ENCODE assay signal across 1 cellular context in the genomic region with DNA sequence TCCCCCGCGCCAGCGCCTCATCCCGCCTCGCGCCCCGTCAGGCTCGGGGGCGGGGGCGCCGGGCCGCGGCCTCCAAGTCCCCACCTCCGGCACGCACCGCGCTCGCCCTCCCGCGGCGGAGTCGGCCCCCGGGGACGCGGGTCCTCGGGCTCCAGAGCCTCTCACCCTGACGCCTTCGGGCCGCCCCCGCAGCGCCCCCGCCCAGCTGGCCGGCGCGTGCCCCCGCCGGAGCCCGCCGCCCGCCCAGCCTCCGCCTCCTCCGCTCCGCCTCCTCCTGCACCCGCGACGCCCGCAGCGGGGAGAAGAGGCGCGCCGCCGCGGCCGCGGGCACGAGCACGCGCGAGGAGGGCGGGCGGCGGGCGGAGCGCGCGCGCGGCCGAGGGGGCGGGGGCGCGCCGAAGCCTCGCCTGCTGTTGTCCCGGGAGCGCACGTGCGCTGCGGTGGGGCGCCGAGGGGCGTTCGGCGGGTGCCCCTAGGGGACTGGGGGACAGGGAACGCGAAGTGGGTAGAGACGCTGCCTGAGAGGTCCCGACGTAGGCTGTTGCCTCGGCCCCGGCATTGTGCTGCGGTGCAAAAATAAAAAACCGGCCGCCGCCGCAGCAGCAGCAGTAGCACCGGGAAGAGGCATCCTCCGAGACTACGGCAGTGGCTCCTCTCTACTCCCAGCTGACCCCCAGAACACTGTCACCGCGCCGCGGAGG.
A peak's percentile ranks its signal among the peaks of the same experiment; 100 is the strongest.
TF ChIP-seq lines count a peak whose summit lies in the region.

No MANE protein-coding gene starts in this region.

TF ChIP-seq in HepG2, 621 proteins besides CTCF, POLR2A, EP300 and RAD21 (continued from another document and continues in another):
- TF ChIP-seq ZNF607 (CRISPR knock-in tag; IDR thresholded peaks at IDR 0.05; ENCODE audit: borderline replicate concordance): no peak
- no peak for TF ChIP-seq MIER2 (CRISPR knock-in tag; IDR thresholded peaks at IDR 0.05)
- TF ChIP-seq, protein P1, sequence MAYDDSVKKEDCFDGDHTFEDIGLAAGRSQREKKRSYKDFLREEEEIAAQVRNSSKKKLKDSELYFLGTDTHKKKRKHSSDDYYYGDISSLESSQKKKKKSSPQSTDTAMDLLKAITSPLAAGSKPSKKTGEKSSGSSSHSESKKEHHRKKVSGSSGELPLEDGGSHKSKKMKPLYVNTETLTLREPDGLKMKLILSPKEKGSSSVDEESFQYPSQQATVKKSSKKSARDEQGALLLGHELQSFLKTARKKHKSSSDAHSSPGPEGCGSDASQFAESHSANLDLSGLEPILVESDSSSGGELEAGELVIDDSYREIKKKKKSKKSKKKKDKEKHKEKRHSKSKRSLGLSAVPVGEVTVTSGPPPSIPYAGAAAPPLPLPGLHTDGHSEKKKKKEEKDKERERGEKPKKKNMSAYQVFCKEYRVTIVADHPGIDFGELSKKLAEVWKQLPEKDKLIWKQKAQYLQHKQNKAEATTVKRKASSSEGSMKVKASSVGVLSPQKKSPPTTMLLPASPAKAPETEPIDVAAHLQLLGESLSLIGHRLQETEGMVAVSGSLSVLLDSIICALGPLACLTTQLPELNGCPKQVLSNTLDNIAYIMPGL (CRISPR knock-in tag; IDR thresholded peaks at IDR 0.05; ENCODE audit: borderline replicate concordance in 1 of 2, low read depth in 1 of 2): peak in 1 of 2 experiments; percentile 47; a peak in 1 of 4 replicates
- peak; percentile 64 for TF ChIP-seq POLR2AphosphoS5 (IDR thresholded peaks at IDR 0.05; ENCODE audit: low read depth, low read length)
- TF ChIP-seq, protein P2, sequence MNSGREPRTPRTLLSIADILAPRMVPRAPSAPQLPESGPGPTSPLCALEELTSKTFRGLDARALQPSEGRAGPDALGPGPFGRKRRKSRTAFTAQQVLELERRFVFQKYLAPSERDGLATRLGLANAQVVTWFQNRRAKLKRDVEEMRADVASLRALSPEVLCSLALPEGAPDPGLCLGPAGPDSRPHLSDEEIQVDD (CRISPR knock-in tag; IDR thresholded peaks at IDR 0.05; ENCODE audit: borderline replicate concordance): peak; percentile 64; the same call in 1 of the 2 replicates
- TF ChIP-seq AGO2 (optimal IDR thresholded peaks at IDR 0.05; ENCODE audit: low read depth, low read length): peak; percentile 31
- TF ChIP-seq REL (CRISPR knock-in tag; conservative IDR thresholded peaks at IDR 0.05): no peak
- no peak for TF ChIP-seq YEATS2 (CRISPR knock-in tag; IDR thresholded peaks at IDR 0.05; ENCODE audit: borderline replicate concordance)
- TF ChIP-seq ZBTB42 (CRISPR knock-in tag; IDR thresholded peaks at IDR 0.05): no peak
- TF ChIP-seq, protein P3, sequence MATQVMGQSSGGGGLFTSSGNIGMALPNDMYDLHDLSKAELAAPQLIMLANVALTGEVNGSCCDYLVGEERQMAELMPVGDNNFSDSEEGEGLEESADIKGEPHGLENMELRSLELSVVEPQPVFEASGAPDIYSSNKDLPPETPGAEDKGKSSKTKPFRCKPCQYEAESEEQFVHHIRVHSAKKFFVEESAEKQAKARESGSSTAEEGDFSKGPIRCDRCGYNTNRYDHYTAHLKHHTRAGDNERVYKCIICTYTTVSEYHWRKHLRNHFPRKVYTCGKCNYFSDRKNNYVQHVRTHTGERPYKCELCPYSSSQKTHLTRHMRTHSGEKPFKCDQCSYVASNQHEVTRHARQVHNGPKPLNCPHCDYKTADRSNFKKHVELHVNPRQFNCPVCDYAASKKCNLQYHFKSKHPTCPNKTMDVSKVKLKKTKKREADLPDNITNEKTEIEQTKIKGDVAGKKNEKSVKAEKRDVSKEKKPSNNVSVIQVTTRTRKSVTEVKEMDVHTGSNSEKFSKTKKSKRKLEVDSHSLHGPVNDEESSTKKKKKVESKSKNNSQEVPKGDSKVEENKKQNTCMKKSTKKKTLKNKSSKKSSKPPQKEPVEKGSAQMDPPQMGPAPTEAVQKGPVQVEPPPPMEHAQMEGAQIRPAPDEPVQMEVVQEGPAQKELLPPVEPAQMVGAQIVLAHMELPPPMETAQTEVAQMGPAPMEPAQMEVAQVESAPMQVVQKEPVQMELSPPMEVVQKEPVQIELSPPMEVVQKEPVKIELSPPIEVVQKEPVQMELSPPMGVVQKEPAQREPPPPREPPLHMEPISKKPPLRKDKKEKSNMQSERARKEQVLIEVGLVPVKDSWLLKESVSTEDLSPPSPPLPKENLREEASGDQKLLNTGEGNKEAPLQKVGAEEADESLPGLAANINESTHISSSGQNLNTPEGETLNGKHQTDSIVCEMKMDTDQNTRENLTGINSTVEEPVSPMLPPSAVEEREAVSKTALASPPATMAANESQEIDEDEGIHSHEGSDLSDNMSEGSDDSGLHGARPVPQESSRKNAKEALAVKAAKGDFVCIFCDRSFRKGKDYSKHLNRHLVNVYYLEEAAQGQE (IDR thresholded peaks at IDR 0.05; ENCODE audit: borderline replicate concordance in 1 of 2, low read depth in 1 of 2, low read length in 2 of 2): no peak; a peak in 1 of 4 replicates
- TF ChIP-seq PHF5A (CRISPR knock-in tag; IDR thresholded peaks at IDR 0.05; ENCODE audit: low read depth, unreplicated experiment): no peak
- TF ChIP-seq, protein P4, sequence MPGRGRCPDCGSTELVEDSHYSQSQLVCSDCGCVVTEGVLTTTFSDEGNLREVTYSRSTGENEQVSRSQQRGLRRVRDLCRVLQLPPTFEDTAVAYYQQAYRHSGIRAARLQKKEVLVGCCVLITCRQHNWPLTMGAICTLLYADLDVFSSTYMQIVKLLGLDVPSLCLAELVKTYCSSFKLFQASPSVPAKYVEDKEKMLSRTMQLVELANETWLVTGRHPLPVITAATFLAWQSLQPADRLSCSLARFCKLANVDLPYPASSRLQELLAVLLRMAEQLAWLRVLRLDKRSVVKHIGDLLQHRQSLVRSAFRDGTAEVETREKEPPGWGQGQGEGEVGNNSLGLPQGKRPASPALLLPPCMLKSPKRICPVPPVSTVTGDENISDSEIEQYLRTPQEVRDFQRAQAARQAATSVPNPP (CRISPR knock-in tag; IDR thresholded peaks at IDR 0.05): no peak
- 0 out of 2 replicates have a peak, but pooled peaks have one; percentile 30 for TF ChIP-seq ZNF773 (CRISPR knock-in tag; IDR thresholded peaks at IDR 0.05; ENCODE audit: borderline replicate concordance)
- TF ChIP-seq, protein P5, sequence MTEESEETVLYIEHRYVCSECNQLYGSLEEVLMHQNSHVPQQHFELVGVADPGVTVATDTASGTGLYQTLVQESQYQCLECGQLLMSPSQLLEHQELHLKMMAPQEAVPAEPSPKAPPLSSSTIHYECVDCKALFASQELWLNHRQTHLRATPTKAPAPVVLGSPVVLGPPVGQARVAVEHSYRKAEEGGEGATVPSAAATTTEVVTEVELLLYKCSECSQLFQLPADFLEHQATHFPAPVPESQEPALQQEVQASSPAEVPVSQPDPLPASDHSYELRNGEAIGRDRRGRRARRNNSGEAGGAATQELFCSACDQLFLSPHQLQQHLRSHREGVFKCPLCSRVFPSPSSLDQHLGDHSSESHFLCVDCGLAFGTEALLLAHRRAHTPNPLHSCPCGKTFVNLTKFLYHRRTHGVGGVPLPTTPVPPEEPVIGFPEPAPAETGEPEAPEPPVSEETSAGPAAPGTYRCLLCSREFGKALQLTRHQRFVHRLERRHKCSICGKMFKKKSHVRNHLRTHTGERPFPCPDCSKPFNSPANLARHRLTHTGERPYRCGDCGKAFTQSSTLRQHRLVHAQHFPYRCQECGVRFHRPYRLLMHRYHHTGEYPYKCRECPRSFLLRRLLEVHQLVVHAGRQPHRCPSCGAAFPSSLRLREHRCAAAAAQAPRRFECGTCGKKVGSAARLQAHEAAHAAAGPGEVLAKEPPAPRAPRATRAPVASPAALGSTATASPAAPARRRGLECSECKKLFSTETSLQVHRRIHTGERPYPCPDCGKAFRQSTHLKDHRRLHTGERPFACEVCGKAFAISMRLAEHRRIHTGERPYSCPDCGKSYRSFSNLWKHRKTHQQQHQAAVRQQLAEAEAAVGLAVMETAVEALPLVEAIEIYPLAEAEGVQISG (CRISPR knock-in tag; IDR thresholded peaks at IDR 0.05): peak; percentile 75
- 0 out of 2 replicates have a peak, but pooled peaks have one; percentile 43 for TF ChIP-seq SIN3A (IDR thresholded peaks at IDR 0.05; ENCODE audit: borderline replicate concordance, low read depth, low read length)
- TF ChIP-seq ZNF577 (CRISPR knock-in tag; IDR thresholded peaks at IDR 0.05; ENCODE audit: borderline replicate concordance, low read depth): no peak
- TF ChIP-seq, protein P6, sequence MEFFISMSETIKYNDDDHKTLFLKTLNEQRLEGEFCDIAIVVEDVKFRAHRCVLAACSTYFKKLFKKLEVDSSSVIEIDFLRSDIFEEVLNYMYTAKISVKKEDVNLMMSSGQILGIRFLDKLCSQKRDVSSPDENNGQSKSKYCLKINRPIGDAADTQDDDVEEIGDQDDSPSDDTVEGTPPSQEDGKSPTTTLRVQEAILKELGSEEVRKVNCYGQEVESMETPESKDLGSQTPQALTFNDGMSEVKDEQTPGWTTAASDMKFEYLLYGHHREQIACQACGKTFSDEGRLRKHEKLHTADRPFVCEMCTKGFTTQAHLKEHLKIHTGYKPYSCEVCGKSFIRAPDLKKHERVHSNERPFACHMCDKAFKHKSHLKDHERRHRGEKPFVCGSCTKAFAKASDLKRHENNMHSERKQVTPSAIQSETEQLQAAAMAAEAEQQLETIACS (CRISPR knock-in tag; IDR thresholded peaks at IDR 0.05): peak; percentile 91
- TF ChIP-seq ARNTL (CRISPR knock-in tag; IDR thresholded peaks at IDR 0.05): 0 out of 2 replicates have a peak, but pooled peaks have one; percentile 27
- TF ChIP-seq MLLT10 (CRISPR knock-in tag; IDR thresholded peaks at IDR 0.05): no peak
- TF ChIP-seq MAFK (conservative IDR thresholded peaks at IDR 0.05 in 1 of 2, IDR thresholded peaks at IDR 0.05 in 1 of 2; ENCODE audit: low read length in 2 of 2): no peak
- peak; percentile 25 for TF ChIP-seq YY1 (IDR thresholded peaks at IDR 0.05; ENCODE audit: insufficient read depth, insufficient replicate concordance, low read depth, low read length)
- peak; percentile 32; the same call in 1 of the 2 replicates for TF ChIP-seq KMT2B (CRISPR knock-in tag; IDR thresholded peaks at IDR 0.05)
- TF ChIP-seq ETV5 (CRISPR knock-in tag; IDR thresholded peaks at IDR 0.05; ENCODE audit: borderline replicate concordance): no peak
- peak; percentile 46 for TF ChIP-seq ZNF777 (CRISPR knock-in tag; IDR thresholded peaks at IDR 0.05)
- TF ChIP-seq, protein P7, sequence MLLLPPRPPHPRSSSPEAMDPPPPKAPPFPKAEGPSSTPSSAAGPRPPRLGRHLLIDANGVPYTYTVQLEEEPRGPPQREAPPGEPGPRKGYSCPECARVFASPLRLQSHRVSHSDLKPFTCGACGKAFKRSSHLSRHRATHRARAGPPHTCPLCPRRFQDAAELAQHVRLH (CRISPR knock-in tag; IDR thresholded peaks at IDR 0.05; ENCODE audit: borderline replicate concordance, low read depth): no peak
- TF ChIP-seq ZFP41 (CRISPR knock-in tag; IDR thresholded peaks at IDR 0.05; ENCODE audit: borderline replicate concordance): no peak
- TF ChIP-seq, protein P8, sequence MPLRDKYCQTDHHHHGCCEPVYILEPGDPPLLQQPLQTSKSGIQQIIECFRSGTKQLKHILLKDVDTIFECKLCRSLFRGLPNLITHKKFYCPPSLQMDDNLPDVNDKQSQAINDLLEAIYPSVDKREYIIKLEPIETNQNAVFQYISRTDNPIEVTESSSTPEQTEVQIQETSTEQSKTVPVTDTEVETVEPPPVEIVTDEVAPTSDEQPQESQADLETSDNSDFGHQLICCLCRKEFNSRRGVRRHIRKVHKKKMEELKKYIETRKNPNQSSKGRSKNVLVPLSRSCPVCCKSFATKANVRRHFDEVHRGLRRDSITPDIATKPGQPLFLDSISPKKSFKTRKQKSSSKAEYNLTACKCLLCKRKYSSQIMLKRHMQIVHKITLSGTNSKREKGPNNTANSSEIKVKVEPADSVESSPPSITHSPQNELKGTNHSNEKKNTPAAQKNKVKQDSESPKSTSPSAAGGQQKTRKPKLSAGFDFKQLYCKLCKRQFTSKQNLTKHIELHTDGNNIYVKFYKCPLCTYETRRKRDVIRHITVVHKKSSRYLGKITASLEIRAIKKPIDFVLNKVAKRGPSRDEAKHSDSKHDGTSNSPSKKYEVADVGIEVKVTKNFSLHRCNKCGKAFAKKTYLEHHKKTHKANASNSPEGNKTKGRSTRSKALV (CRISPR knock-in tag; IDR thresholded peaks at IDR 0.05): no peak
- TF ChIP-seq, protein P9, sequence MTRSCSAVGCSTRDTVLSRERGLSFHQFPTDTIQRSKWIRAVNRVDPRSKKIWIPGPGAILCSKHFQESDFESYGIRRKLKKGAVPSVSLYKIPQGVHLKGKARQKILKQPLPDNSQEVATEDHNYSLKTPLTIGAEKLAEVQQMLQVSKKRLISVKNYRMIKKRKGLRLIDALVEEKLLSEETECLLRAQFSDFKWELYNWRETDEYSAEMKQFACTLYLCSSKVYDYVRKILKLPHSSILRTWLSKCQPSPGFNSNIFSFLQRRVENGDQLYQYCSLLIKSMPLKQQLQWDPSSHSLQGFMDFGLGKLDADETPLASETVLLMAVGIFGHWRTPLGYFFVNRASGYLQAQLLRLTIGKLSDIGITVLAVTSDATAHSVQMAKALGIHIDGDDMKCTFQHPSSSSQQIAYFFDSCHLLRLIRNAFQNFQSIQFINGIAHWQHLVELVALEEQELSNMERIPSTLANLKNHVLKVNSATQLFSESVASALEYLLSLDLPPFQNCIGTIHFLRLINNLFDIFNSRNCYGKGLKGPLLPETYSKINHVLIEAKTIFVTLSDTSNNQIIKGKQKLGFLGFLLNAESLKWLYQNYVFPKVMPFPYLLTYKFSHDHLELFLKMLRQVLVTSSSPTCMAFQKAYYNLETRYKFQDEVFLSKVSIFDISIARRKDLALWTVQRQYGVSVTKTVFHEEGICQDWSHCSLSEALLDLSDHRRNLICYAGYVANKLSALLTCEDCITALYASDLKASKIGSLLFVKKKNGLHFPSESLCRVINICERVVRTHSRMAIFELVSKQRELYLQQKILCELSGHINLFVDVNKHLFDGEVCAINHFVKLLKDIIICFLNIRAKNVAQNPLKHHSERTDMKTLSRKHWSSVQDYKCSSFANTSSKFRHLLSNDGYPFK (CRISPR knock-in tag; IDR thresholded peaks at IDR 0.05; ENCODE audit: borderline replicate concordance): no peak
- TF ChIP-seq, protein P10, sequence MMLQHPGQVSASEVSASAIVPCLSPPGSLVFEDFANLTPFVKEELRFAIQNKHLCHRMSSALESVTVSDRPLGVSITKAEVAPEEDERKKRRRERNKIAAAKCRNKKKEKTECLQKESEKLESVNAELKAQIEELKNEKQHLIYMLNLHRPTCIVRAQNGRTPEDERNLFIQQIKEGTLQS (CRISPR knock-in tag; IDR thresholded peaks at IDR 0.05): no peak
- TF ChIP-seq, protein P11, sequence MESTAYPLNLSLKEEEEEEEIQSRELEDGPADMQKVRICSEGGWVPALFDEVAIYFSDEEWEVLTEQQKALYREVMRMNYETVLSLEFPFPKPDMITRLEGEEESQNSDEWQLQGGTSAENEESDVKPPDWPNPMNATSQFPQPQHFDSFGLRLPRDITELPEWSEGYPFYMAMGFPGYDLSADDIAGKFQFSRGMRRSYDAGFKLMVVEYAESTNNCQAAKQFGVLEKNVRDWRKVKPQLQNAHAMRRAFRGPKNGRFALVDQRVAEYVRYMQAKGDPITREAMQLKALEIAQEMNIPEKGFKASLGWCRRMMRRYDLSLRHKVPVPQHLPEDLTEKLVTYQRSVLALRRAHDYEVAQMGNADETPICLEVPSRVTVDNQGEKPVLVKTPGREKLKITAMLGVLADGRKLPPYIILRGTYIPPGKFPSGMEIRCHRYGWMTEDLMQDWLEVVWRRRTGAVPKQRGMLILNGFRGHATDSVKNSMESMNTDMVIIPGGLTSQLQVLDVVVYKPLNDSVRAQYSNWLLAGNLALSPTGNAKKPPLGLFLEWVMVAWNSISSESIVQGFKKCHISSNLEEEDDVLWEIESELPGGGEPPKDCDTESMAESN (CRISPR knock-in tag; conservative IDR thresholded peaks at IDR 0.05): peak; percentile 81
- TF ChIP-seq ZIK1 (CRISPR knock-in tag; IDR thresholded peaks at IDR 0.05; ENCODE audit: borderline replicate concordance, low read depth): no peak; the same call in 1 of the 2 replicates
